Comparison of ENCODE assay signal across 20 cellular contexts in the genomic region with DNA sequence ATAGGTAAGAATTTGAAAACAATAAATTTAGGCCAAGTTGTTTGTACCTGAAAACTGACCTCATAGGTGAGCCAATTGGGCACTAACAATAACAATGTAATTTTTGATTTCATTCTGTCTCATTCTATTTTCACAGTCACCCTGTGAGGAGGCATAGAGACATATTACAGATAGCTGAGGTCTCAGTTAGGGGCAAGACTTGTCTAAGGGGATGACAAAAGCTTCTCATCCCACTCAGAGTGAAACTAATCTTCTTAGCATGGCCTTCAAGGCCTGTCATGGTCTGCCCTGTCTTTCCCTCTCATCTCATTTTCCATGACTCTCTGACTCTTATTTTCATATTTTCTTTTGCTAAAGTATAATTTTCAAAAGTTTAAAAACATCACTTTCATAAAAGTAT.
DNase-seq lines count a peak whose midpoint lies in the region; ATAC-seq and TF ChIP-seq lines count a peak whose summit lies in the region.
"Had no signal": no experiment of that assay in that cellular context is flagged by ENCODE, and none has a peak within 500 bp of the region (broad histone marks: within the 10 kb centered on the region; RNA-seq: fewer than 3 reads in every experiment).

No MANE protein-coding gene starts in this region.

- no peaks in the 10 kb centered on the region for H3K9me3 Mint-ChIP-seq in stimulated activated naive CD8-positive, alpha-beta T cell treated with anti-CD3 and anti-CD28 coated beads, Interleukin-15, amount 100 ng/mL, for 72 hours
- H3K9me3 Mint-ChIP-seq in activated T-helper 2 cell treated with anti-CD3 and anti-CD28 coated beads, Interferon-gamma antibody, Interleukin-2, Interleukin-4, amounts not matched to agents 10 μg/mL and 5 μg/mL and 100 μg/mL, durations not matched to agents 14 hours and 24 hours and 36 hours = no peaks in the 10 kb centered on the region

- H3K27ac Mint-ChIP-seq in stimulated activated naive CD8-positive, alpha-beta T cell treated with anti-CD3 and anti-CD28 coated beads, Interleukin-15, amount 100 ng/mL, for 72 hours = no peak overlapping the region
- H3K27ac Mint-ChIP-seq in activated T-helper 2 cell treated with anti-CD3 and anti-CD28 coated beads, Interferon-gamma antibody, Interleukin-2, Interleukin-4, amounts not matched to agents 10 μg/mL and 5 μg/mL and 100 μg/mL, durations not matched to agents 14 hours and 24 hours and 36 hours = no peak overlapping the region
- H3K27ac Mint-ChIP-seq: CD8-positive, alpha-beta T cell had no signal

- H3K36me3 ChIP-seq in gastroesophageal sphincter = peaks cover 0 to 17% of the 10 kb centered on the region in 2 donors
- H3K36me3 ChIP-seq: SJCRH30 had no signal

- no peaks in the 10 kb centered on the region for H3K27me3 ChIP-seq in gastroesophageal sphincter
- H3K27me3 ChIP-seq: SJCRH30 had no signal

- no peak overlapping the region for H3K4me3 Mint-ChIP-seq in stimulated activated naive CD8-positive, alpha-beta T cell treated with anti-CD3 and anti-CD28 coated beads, Interleukin-15, amount 100 ng/mL, for 72 hours
- no peak overlapping the region for H3K4me3 Mint-ChIP-seq in activated T-helper 2 cell treated with anti-CD3 and anti-CD28 coated beads, Interferon-gamma antibody, Interleukin-2, Interleukin-4, amounts not matched to agents 10 μg/mL and 5 μg/mL and 100 μg/mL, durations not matched to agents 14 hours and 24 hours and 36 hours (ENCODE audit: low read depth)
- H3K4me3 Mint-ChIP-seq: CD8-positive, alpha-beta T cell had no signal

- no peaks in the 10 kb centered on the region for H3K36me3 Mint-ChIP-seq in activated T-helper 2 cell treated with anti-CD3 and anti-CD28 coated beads, Interferon-gamma antibody, Interleukin-2, Interleukin-4, amounts not matched to agents 10 μg/mL and 5 μg/mL and 100 μg/mL, durations not matched to agents 14 hours and 24 hours and 36 hours (ENCODE audit: low read depth)

- no peaks in the 10 kb centered on the region for H3K27me3 Mint-ChIP-seq in stimulated activated naive CD8-positive, alpha-beta T cell treated with anti-CD3 and anti-CD28 coated beads, Interleukin-15, amount 100 ng/mL, for 72 hours
- peaks cover 6% of the 10 kb centered on the region for H3K27me3 Mint-ChIP-seq in activated T-helper 2 cell treated with anti-CD3 and anti-CD28 coated beads, Interferon-gamma antibody, Interleukin-2, Interleukin-4, amounts not matched to agents 10 μg/mL and 5 μg/mL and 100 μg/mL, durations not matched to agents 14 hours and 24 hours and 36 hours (ENCODE audit: low read depth)

- no peak for TF ChIP-seq POLR2A in gastroesophageal sphincter (IDR thresholded peaks at IDR 0.05)

- H3K27ac ChIP-seq in gastroesophageal sphincter = peak overlapping the region in 3 of 4 donors; percentile 81 to 85 (median 83)
- H3K27ac ChIP-seq: BLaER1 treated with 17β-estradiol and CSF1 and Interleukin-3, amounts not matched to agents 10 nM and 100 nM; SJCRH30 had no signal

- TF ChIP-seq EP300 in gastroesophageal sphincter (IDR thresholded peaks at IDR 0.05) = no peak

- DNase-seq in stimulated activated naive CD8-positive, alpha-beta T cell treated with anti-CD3 and anti-CD28 coated beads, Interleukin-15, amount 100 ng/mL, for 72 hours = no peak
- DNase-seq in foreskin melanocyte = no peak
- no peak for DNase-seq in activated T-helper 2 cell treated with anti-CD3 and anti-CD28 coated beads, Interferon-gamma antibody, Interleukin-2, Interleukin-4, amounts not matched to agents 10 μg/mL and 5 μg/mL and 100 μg/mL, durations not matched to agents 14 hours and 24 hours and 36 hours (ENCODE audit: low spot score)
- no peak for DNase-seq in DMS153 treated with DMSO at 0.1 percent for 48 hours (lab: John Stamatoyannopoulos, UW; ENCODE audit: unreplicated experiment)
- DNase-seq: Calu3; CD8-positive, alpha-beta T cell; DMS53; EL; NCI-H1092 treated with DMSO at 0.1 percent for 48 hours; NCI-H146; NCI-H2029 treated with DMSO at 0.1 percent for 48 hours; NCI-H2171; NCI-H446; NCI-H526 treated with DMSO at 0.1 percent for 48 hours; SJCRH30 had no signal

- intact Hi-C loops in activated T-helper 2 cell treated with anti-CD3 and anti-CD28 coated beads, Interferon-gamma antibody, Interleukin-2, Interleukin-4, amounts not matched to agents 10 μg/mL and 5 μg/mL and 100 μg/mL, durations not matched to agents 14 hours and 24 hours and 36 hours (cut with micrococcal nuclease) = no loop called here

- H3K9me3 ChIP-seq in gastroesophageal sphincter = no peaks in the 10 kb centered on the region
- H3K9me3 ChIP-seq: SJCRH30 had no signal

- no peaks in the 10 kb centered on the region for H3K4me1 Mint-ChIP-seq in stimulated activated naive CD8-positive, alpha-beta T cell treated with anti-CD3 and anti-CD28 coated beads, Interleukin-15, amount 100 ng/mL, for 72 hours
- no peaks in the 10 kb centered on the region for H3K4me1 Mint-ChIP-seq in activated T-helper 2 cell treated with anti-CD3 and anti-CD28 coated beads, Interferon-gamma antibody, Interleukin-2, Interleukin-4, amounts not matched to agents 10 μg/mL and 5 μg/mL and 100 μg/mL, durations not matched to agents 14 hours and 24 hours and 36 hours (ENCODE audit: low read depth)

- ATAC-seq in GM18868 (IDR thresholded peaks at IDR 0.05; ENCODE audit: unreplicated experiment) (peak; percentile 90), GM21717 (IDR thresholded peaks at IDR 0.05; ENCODE audit: unreplicated experiment) (peak; percentile 59), gastroesophageal sphincter (no peak)
- ATAC-seq in stimulated activated naive CD8-positive, alpha-beta T cell treated with anti-CD3 and anti-CD28 coated beads, Interleukin-15, amount 100 ng/mL, for 72 hours = peak; percentile 82
- ATAC-seq: CD8-positive, alpha-beta T cell; Panc1 had no signal

- TF ChIP-seq CTCF in gastroesophageal sphincter (IDR thresholded peaks at IDR 0.05) = no peak

- H3K4me1 ChIP-seq in gastroesophageal sphincter = peaks cover 12 to 51% (median 14%) of the 10 kb centered on the region in 3 donors
- H3K4me1 ChIP-seq: BLaER1 treated with 17β-estradiol and CSF1 and Interleukin-3, amounts not matched to agents 10 nM and 100 nM; SJCRH30 had no signal

- no peak overlapping the region for H3K4me3 ChIP-seq in gastroesophageal sphincter
- H3K4me3 ChIP-seq: BLaER1 treated with 17β-estradiol and CSF1 and Interleukin-3, amounts not matched to agents 10 nM and 100 nM; SJCRH30 had no signal
